Comparison of ENCODE assay signal across 8 cellular contexts in the genomic region with DNA sequence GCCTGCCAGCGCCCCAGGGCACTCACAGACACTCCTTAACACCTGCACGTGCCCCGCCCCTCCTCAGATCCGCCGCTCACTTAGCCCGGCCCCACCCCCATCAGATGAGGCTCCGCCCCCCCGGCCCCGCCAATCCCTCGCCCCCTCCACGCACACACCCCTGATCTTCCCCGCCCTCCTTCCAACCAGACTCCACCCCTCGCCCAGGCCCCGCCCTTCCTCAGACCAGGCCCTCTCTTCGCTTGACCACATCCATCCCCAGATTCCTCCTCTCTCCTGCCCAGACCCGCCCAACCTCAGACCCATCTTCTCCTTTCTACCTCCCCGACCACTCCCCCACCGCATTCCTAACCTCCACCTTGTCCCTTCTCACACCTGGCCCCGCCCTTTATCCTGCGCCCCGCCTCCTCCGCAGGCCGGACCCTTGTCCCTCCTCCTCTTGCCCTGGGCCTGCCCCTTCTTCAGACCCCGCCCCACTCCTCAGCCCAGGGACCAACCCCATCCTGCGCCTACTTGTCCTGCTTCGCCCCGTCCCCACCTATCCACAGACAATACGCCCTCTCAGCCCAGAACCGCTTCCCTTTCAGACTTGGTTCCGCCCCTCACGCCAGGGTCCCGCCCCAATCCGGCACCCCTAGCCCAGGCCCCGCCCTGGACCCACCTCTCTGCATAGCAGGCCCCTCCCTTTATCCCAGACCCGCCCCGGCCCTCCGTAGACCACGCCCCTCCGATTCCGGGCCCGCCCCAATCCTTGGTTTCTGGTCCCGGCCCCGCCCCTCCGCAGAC. TPM values are rescaled to one million over a fixed set of nuclear protein-coding genes. Genes with fewer than 3 reads are reported as not detected.
A peak's percentile ranks its signal among the peaks of the same experiment; 100 is the strongest.
DNase-seq lines count a peak whose midpoint lies in the region; ATAC-seq and TF ChIP-seq lines count a peak whose summit lies in the region.

No MANE protein-coding gene starts in this region.

- H3K27me3 Mint-ChIP-seq in CD4-positive, alpha-beta memory T cell: peaks cover 0 to 2% of the 10 kb centered on the region in 2 donors
- peaks cover 7% of the 10 kb centered on the region for H3K27me3 Mint-ChIP-seq in memory B cell

- no peaks in the 10 kb centered on the region for H3K9me3 Mint-ChIP-seq in CD4-positive, alpha-beta memory T cell
- H3K9me3 Mint-ChIP-seq in memory B cell: no peaks in the 10 kb centered on the region

- DNase-seq in CD4-positive, alpha-beta memory T cell: peak; percentile 97 to 99 (median 99)
- DNase-seq in GM20000 (ENCODE audit: low spot score) (peak; percentile 99), HS-27A (ENCODE audit: low read depth) (peak; percentile 75), memory B cell (ENCODE audit: low spot score in 2 of 2) (peak; percentile 99)
- DNase-seq in NK-92 treated with Interleukin-12 subunit alpha and Interleukin-12 subunit beta, amount 100 ng/mL, for 24 hours (lab: John Stamatoyannopoulos, UW): peak; percentile 97
- DNase-seq in activated CD8-positive, alpha-beta memory T cell treated with anti-CD3 and anti-CD28 coated beads for 4 hours (ENCODE audit: low read depth in 2 of 2): peak; percentile 97
- DNase-seq in effector memory CD4-positive, alpha-beta T cell: peak; percentile 99 to 100 (median 99)
- DNase-seq in stimulated activated CD4-positive, alpha-beta T cell treated with anti-CD3 and anti-CD28 coated beads, TNF-alpha, amount 100 ng/mL, for 48 hours (ENCODE audit: low read depth in 3 of 3): peak; percentile 97 to 100 (median 99)

- peaks cover 20 to 45% (median 33%) of the 10 kb centered on the region in 4 donors for H3K4me1 Mint-ChIP-seq in CD4-positive, alpha-beta memory T cell
- peaks cover 30% of the 10 kb centered on the region for H3K4me1 Mint-ChIP-seq in memory B cell

- ATAC-seq in memory B cell (ENCODE audit: low read depth): peak; percentile 83

- peak overlapping the region; percentile 77 to 96 (median 94) for H3K27ac Mint-ChIP-seq in CD4-positive, alpha-beta memory T cell
- H3K27ac Mint-ChIP-seq in memory B cell: peak overlapping the region; percentile 90

- peaks cover 24% of the 10 kb centered on the region for H3K4me1 ChIP-seq in CD4-positive, alpha-beta memory T cell (ENCODE audit: insufficient read depth, low read length)
- peaks cover 7% of the 10 kb centered on the region for H3K4me1 ChIP-seq in effector memory CD4-positive, alpha-beta T cell (ENCODE audit: control insufficient read depth, insufficient read depth, low read length, poor library complexity, severe bottlenecking)

- intact Hi-C loops in CD4-positive, alpha-beta memory T cell (cut with micrococcal nuclease): loop anchor here (1.0 to 5.0 kb wide), 9 partner anchors 25 to 432 kb away; a partner anchor contains a TSS

- no peaks in the 10 kb centered on the region for H3K36me3 ChIP-seq in CD4-positive, alpha-beta memory T cell (ENCODE audit: insufficient read depth, low read length)
- H3K36me3 ChIP-seq in effector memory CD4-positive, alpha-beta T cell (ENCODE audit: control insufficient read depth, insufficient read depth, low read length): no peaks in the 10 kb centered on the region

- peak overlapping the region; percentile 84 to 90 (median 88) for H3K4me3 Mint-ChIP-seq in CD4-positive, alpha-beta memory T cell
- H3K4me3 Mint-ChIP-seq in memory B cell: peak overlapping the region; percentile 95

- CTCF ChIA-PET in CD4-positive, alpha-beta memory T cell (lab: Charles Lee; ENCODE audit: partially characterized antibody): no interaction called here

- no peak for TF ChIP-seq CTCF in GM20000 (IDR thresholded peaks at IDR 0.05; ENCODE audit: extremely low read depth, missing control alignments)

- H3K27ac ChIP-seq in CD4-positive, alpha-beta memory T cell (ENCODE audit: low read depth, low read length): peak overlapping the region; percentile 84
- peak overlapping the region; percentile 66 for H3K27ac ChIP-seq in effector memory CD4-positive, alpha-beta T cell (ENCODE audit: insufficient read depth, low read length, poor library complexity, severe bottlenecking)

- POLR2A ChIA-PET in CD4-positive, alpha-beta memory T cell (lab: Charles Lee; ENCODE audit: partially characterized antibody): no interaction called here

- H3K4me3 ChIP-seq in CD4-positive, alpha-beta memory T cell (ENCODE audit: low read length in 2 of 2): peak overlapping the region; percentile 47 to 82
- H3K4me3 ChIP-seq in effector memory CD4-positive, alpha-beta T cell (ENCODE audit: insufficient read depth, low read depth, low read length, poor library complexity, severe bottlenecking): peak overlapping the region; percentile 67

- no peaks in the 10 kb centered on the region for H3K9me3 ChIP-seq in CD4-positive, alpha-beta memory T cell (ENCODE audit: control insufficient read depth in 1 of 2, low read length in 2 of 2)
- H3K9me3 ChIP-seq in effector memory CD4-positive, alpha-beta T cell (ENCODE audit: control insufficient read depth, low read length): no peaks in the 10 kb centered on the region

- H3K27me3 ChIP-seq in CD4-positive, alpha-beta memory T cell (ENCODE audit: insufficient read depth, low read length): no peaks in the 10 kb centered on the region
- H3K27me3 ChIP-seq in effector memory CD4-positive, alpha-beta T cell (replicated peaks; ENCODE audit: control insufficient read depth, insufficient read depth, low read length, poor library complexity, severe bottlenecking): no peaks in the 10 kb centered on the region

- H3K36me3 Mint-ChIP-seq in CD4-positive, alpha-beta memory T cell: no peaks in the 10 kb centered on the region
- no peaks in the 10 kb centered on the region for H3K36me3 Mint-ChIP-seq in memory B cell

RNA-seq across cellular contexts. Expression of a gene that starts 0.5 kb away (rescaled TPM):
- 10 to 100 TPM; 13.4 to 14.8 TPM for total RNA-seq in CD4-positive, alpha-beta memory T cell
- polyA plus RNA-seq in CD4-positive, alpha-beta memory T cell: 1 to 10 TPM; 4.4 to 7.8 TPM

RNA-seq across cellular contexts. Expression of a gene that starts 23.7 kb away (rescaled TPM):
- total RNA-seq in CD4-positive, alpha-beta memory T cell: not detected
- polyA plus RNA-seq in CD4-positive, alpha-beta memory T cell: not detected

RNA-seq across cellular contexts. Expression of a gene that starts 29.8 kb away (rescaled TPM):
- total RNA-seq in CD4-positive, alpha-beta memory T cell: not detected
- polyA plus RNA-seq in CD4-positive, alpha-beta memory T cell: under 1 TPM in 1 of 2 donors, not detected in 1; 0.70 TPM

RNA-seq across cellular contexts. Expression of a gene that starts 47.1 kb away (rescaled TPM):
- total RNA-seq in CD4-positive, alpha-beta memory T cell: 10 to 100 TPM; 19.6 to 20.8 TPM
- polyA plus RNA-seq in CD4-positive, alpha-beta memory T cell: 1 to 10 TPM in 1 of 2 donors, not detected in 1; 1.7 TPM

RNA-seq across cellular contexts. Expression of a gene that starts 47.8 kb away (rescaled TPM):
- 100 to 1,000 TPM; 150 to 154 TPM for total RNA-seq in CD4-positive, alpha-beta memory T cell
- 100 to 1,000 TPM; 148 to 156 TPM for polyA plus RNA-seq in CD4-positive, alpha-beta memory T cell

Comparison
In these comparisons a context has a peak if more than half of its experiments do, and no peak if none do; other contexts are left out.
1. Peak in every context shown above with its lines: DNase-seq, ATAC-seq, H3K4me3 ChIP-seq and H3K27ac ChIP-seq.